Comparison of ENCODE assay signal across 8 cellular contexts in the genomic region with DNA sequence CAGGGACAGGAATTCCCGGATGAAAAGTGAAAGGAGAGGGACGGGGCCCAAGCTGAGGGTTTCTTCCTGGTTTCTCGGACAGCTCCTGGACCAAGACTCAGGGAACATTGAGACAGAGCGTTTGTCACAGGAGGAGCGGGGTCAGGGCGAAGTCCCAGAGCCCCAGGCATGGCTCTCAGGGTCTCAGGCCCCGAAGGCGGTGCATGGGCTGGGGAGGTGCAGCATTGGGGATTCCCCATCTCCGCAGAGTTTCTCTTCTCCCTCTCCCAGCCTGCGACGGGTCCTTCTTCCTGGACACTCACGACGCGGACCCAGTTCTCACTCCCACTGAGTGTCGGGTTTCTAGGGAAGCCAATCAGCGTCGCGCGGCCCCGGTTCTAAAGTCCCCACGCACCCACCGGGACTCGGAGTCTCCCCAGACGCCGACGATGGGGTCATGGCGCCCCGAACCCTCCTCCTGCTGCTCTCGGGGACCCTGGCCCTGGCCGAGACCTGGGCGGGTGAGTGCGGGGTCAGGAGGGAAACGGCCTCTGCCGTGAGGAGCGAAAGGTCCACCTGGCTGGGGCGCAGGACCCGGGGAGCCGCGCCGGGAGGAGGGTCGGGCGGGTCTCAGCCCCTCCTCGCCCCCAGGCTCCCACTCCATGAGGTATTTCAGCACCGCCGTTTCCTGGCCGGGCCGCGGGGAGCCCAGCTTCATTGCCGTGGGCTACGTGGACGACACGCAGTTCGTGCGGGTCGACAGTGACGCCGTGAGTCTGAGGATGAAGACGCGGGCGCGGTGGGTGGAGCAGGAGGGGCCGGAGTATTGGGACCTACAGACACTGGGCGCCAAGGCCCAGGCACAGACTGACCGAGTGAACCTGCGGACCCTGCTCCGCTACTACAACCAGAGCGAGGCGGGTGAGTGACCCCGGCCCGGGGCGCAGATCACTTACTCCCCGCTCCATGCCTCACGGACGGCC. TPM values are rescaled to one million over a fixed set of nuclear protein-coding genes. Genes with fewer than 3 reads are reported as not detected.
DNase-seq lines count a peak whose midpoint lies in the region; ATAC-seq and TF ChIP-seq lines count a peak whose summit lies in the region.

No MANE protein-coding gene starts in this region.

- H3K79me1 ChIP-seq in IMR-90 (ENCODE audit: low read depth in 1 of 2, low read length in 2 of 2): no peaks in the 10 kb centered on the region

- no peak overlapping the region for H3K23ac ChIP-seq in IMR-90 (ENCODE audit: low read depth, low read length)

- H4K20me1 ChIP-seq in IMR-90 (ENCODE audit: insufficient read depth, low read length): no peaks in the 10 kb centered on the region
- no peaks in the 10 kb centered on the region for H4K20me1 ChIP-seq in Karpas-422 (ENCODE audit: insufficient read depth, low read depth, low read length)

- no peak overlapping the region for H2AK5ac ChIP-seq in IMR-90 (ENCODE audit: low read depth, low read length)

- H2BK15ac ChIP-seq in IMR-90 (ENCODE audit: low read depth, low read length): no peak overlapping the region

- H3K36me3 ChIP-seq in IMR-90 (ENCODE audit: control insufficient read depth, insufficient read depth, low read length) (no peaks in the 10 kb centered on the region), ascending aorta (no peaks in the 10 kb centered on the region), skeletal muscle tissue (ENCODE audit: control insufficient read depth in 3 of 3, insufficient read depth in 3 of 3, low read length in 3 of 3) (peaks cover 0 to 3% (median 1%) of the 10 kb centered on the region in 3 donors), Karpas-422 (ENCODE audit: insufficient read depth, low read length) (no peaks in the 10 kb centered on the region)

- H3K4me1 ChIP-seq in IMR-90 (ENCODE audit: control insufficient read depth, insufficient read depth, low read length) (no peaks in the 10 kb centered on the region; the same call in 1 of the 2 replicates), ascending aorta (peaks cover 3 to 9% of the 10 kb centered on the region in 2 donors), skeletal muscle tissue (ENCODE audit: control insufficient read depth in 3 of 3, insufficient read depth in 3 of 3, low read length in 3 of 3) (peaks cover 15 to 19% (median 17%) of the 10 kb centered on the region in 3 donors), Karpas-422 (ENCODE audit: low read length) (no peaks in the 10 kb centered on the region)

- no peak overlapping the region for H2BK20ac ChIP-seq in IMR-90 (ENCODE audit: low read depth, low read length)

- in situ Hi-C loops in IMR-90 (cut with MboI; ENCODE audit: low sequenced_read_pairs): loop anchor here (5.0 to 25.0 kb wide), 2 partner anchors 159 to 269 kb away; no protein-coding TSS in a partner anchor

- no peak overlapping the region for H4K91ac ChIP-seq in IMR-90 (ENCODE audit: insufficient read depth, low read depth, low read length)

- no peak overlapping the region for H3K56ac ChIP-seq in IMR-90 (ENCODE audit: extremely low read depth, insufficient read depth, low read length)

- H2BK120ac ChIP-seq in IMR-90 (ENCODE audit: low read depth, low read length): no peak overlapping the region

- peak overlapping the region; percentile 65 for H2AK9ac ChIP-seq in IMR-90 (replicated peaks; ENCODE audit: low read depth, low read length, poor library complexity)

- H3K4ac ChIP-seq in IMR-90 (ENCODE audit: low read depth, low read length): no peak overlapping the region

- POLR2A ChIA-PET in IMR-90 (lab: Charles Lee; ENCODE audit: unreplicated experiment): no interaction called here

- DNase-seq in IMR-90 (peak; percentile 3), ascending aorta (ENCODE audit: low spot score in 2 of 2) (peak in 1 of 2 donors; percentile 69), foreskin melanocyte (no peak), NCI-H526 treated with DMSO at 0.1 percent for 48 hours (lab: John Stamatoyannopoulos, UW) (no peak), Karpas-422 (no peak)

- H3K4me3 ChIP-seq in IMR-90 (ENCODE audit: insufficient read depth, low read depth, low read length): peak overlapping the region; percentile 50
- H3K4me3 ChIP-seq in ascending aorta: peak overlapping the region; percentile 84 to 90
- H3K4me3 ChIP-seq in iPS-18c (ENCODE audit: insufficient read depth, low read depth, low read length): peak overlapping the region; percentile 57
- peak overlapping the region; percentile 64 to 75 (median 69) for H3K4me3 ChIP-seq in skeletal muscle tissue (ENCODE audit: low read length in 3 of 3)
- H3K4me3 ChIP-seq in Karpas-422 (ENCODE audit: low read length): no peak overlapping the region

- H2AFZ ChIP-seq in IMR-90 (replicated peaks; ENCODE audit: low read length, poor library complexity): peak overlapping the region; percentile 82
- no peak overlapping the region for H2AFZ ChIP-seq in Karpas-422 (ENCODE audit: low read length)

- BruUV-seq in IMR-90 (replicated peaks; lab: Mats Ljungman, UMichigan): no TSS peak

- no peak overlapping the region for H4K5ac ChIP-seq in IMR-90 (ENCODE audit: low read depth, low read length)

- no peak overlapping the region for H3K9ac ChIP-seq in IMR-90 (ENCODE audit: low read depth, low read length)
- H3K9ac ChIP-seq in skeletal muscle tissue (ENCODE audit: low read depth in 1 of 3, low read length in 3 of 3): peak overlapping the region in 2 of 3 donors; percentile 70 to 73
- H3K9ac ChIP-seq in Karpas-422 (ENCODE audit: low read length): no peak overlapping the region

- no peaks in the 10 kb centered on the region for H3K79me2 ChIP-seq in Karpas-422 (ENCODE audit: low read length)

- peaks cover 36% of the 10 kb centered on the region for H3K27me3 ChIP-seq in IMR-90 (ENCODE audit: control insufficient read depth, insufficient read depth, low read length)
- no peaks in the 10 kb centered on the region for H3K27me3 ChIP-seq in ascending aorta
- H3K27me3 ChIP-seq in skeletal muscle tissue (ENCODE audit: control insufficient read depth in 3 of 3, insufficient read depth in 3 of 3, low read length in 3 of 3): peaks cover 30 to 33% (median 32%) of the 10 kb centered on the region in 3 donors
- no peaks in the 10 kb centered on the region for H3K27me3 ChIP-seq in Karpas-422 (ENCODE audit: low read length)

- H3K9me3 ChIP-seq in IMR-90 (ENCODE audit: control insufficient read depth, insufficient read depth, low read length) (no peaks in the 10 kb centered on the region), ascending aorta (no peaks in the 10 kb centered on the region), iPS-18c (ENCODE audit: control insufficient read depth, insufficient read depth, low read length) (no peaks in the 10 kb centered on the region), skeletal muscle tissue (ENCODE audit: control insufficient read depth in 3 of 3, low read length in 3 of 3) (no peaks in the 10 kb centered on the region), Karpas-422 (ENCODE audit: low read length) (no peaks in the 10 kb centered on the region)

- no peak overlapping the region for H4K8ac ChIP-seq in IMR-90 (ENCODE audit: low read depth in 2 of 2, low read length in 2 of 2)

- CTCF ChIA-PET in IMR-90 (lab: Yijun Ruan, JAX): interaction anchor here (1.2 kb wide), 1 partner anchor 353 kb away, joined by 3 read pairs; no protein-coding TSS in a partner anchor

- no peak overlapping the region for H2BK5ac ChIP-seq in IMR-90 (ENCODE audit: low read depth, low read length, poor library complexity, severe bottlenecking)

- H3K27ac ChIP-seq in IMR-90 (ENCODE audit: insufficient read depth, low read length) (no peak overlapping the region), ascending aorta (peak overlapping the region; percentile 56 to 69), skeletal muscle tissue (ENCODE audit: low read depth, low read length) (no peak overlapping the region), Karpas-422 (ENCODE audit: low read length) (no peak overlapping the region)

- H3K4me2 ChIP-seq in IMR-90 (ENCODE audit: low read depth, low read length) (peak overlapping the region; percentile 81), Karpas-422 (ENCODE audit: low read depth, low read length, poor library complexity, severe bottlenecking) (no peak overlapping the region)

- ATAC-seq in IMR-90 (ENCODE audit: low read depth): peak; percentile 71
- no peak for ATAC-seq in GM19023 (IDR thresholded peaks at IDR 0.05; ENCODE audit: unreplicated experiment)

- intact Hi-C loops in IMR-90 (cut with micrococcal nuclease) (no loop called here), ascending aorta (cut with DNase I) (no loop called here)

- no peak overlapping the region for H3K14ac ChIP-seq in IMR-90 (replicated peaks; ENCODE audit: low read depth, low read length)

- no peaks in the 10 kb centered on the region for H3K9me1 ChIP-seq in IMR-90 (ENCODE audit: insufficient read depth, low read length)

- no peak overlapping the region for H3K18ac ChIP-seq in IMR-90 (ENCODE audit: low read depth, low read length)

- TF ChIP-seq RAD21 in IMR-90 (IDR thresholded peaks at IDR 0.05; ENCODE audit: low read length): no peak

- TF ChIP-seq CTCF in IMR-90 (conservative IDR thresholded peaks at IDR 0.05; ENCODE audit: low read depth, low read length): no peak
- no peak for TF ChIP-seq CTCF in ascending aorta (IDR thresholded peaks at IDR 0.05)

- dilution Hi-C loops in IMR-90 (cut with HindIII; ENCODE audit: low sequenced_read_pairs, unreplicated experiment): no loop called here

- H3K9me2 ChIP-seq in Karpas-422 (replicated peaks; ENCODE audit: insufficient read depth, low read length): no peaks in the 10 kb centered on the region

- no peak for TF ChIP-seq POLR2A in IMR-90 (IDR thresholded peaks at IDR 0.05; ENCODE audit: low read depth, low read length)

- 2% methylated on average over 30 of the region's 74 CpGs; no CpG with 5 or more reads in 1 of the 2 experiments for WGBS in IMR-90 (ENCODE audit: extremely low coverage in 2 of 2, insufficient read length in 1 of 2), 2 experiments

TF ChIP-seq in IMR-90, 13 proteins besides CTCF, POLR2A, EP300 and RAD21:
- TF ChIP-seq FOS (IDR thresholded peaks at IDR 0.05; ENCODE audit: low read depth, low read length): no peak
- peak; percentile 42; the same call in 1 of the 2 replicates for TF ChIP-seq RFX5 (IDR thresholded peaks at IDR 0.05; ENCODE audit: low read depth, low read length)

RNA-seq across cellular contexts. Expression of a gene that starts 54.6 kb away (rescaled TPM):
- total RNA-seq in IMR-90 (2012; rRNA removed) (34.6 and 35.0 TPM in 2 replicates), ascending aorta (36.9 TPM), skeletal muscle tissue (31.8 TPM)
- polyA plus RNA-seq in IMR-90 (2012; rRNA removed): 24.6 and 25.5 TPM in 2 replicates
- polyA plus RNA-seq in IMR-90 (2012; cell fraction: cytosol; rRNA removed): 36.5 and 36.8 TPM in 2 replicates
- polyA plus RNA-seq in IMR-90 (2012; cell fraction: nucleus; rRNA removed; ENCODE audit: low replicate concordance): 18.3 and 22.1 TPM in 2 replicates
- 64.3 and 85.1 TPM in 2 replicates for total RNA-seq in Karpas-422 (2014; rRNA removed; shearing (Covaris generic); ENCODE audit: low replicate concordance)

Comparison
In these comparisons a context has a peak if more than half of its experiments do, and no peak if none do; other contexts are left out.
1. H3K27ac ChIP-seq: peak in ascending aorta (2 of 2); none in IMR-90 (single experiment), skeletal muscle tissue (single experiment) and Karpas-422 (single experiment).
2. H3K9ac ChIP-seq: peak in skeletal muscle tissue (2 of 3); none in IMR-90 (single experiment) and Karpas-422 (single experiment).